In genomic region chr2:39120771-39121522, GRCh38 we compare ENCODE assay signal across 8 cellular contexts.
DNase-seq lines count a peak whose midpoint lies in the region; ATAC-seq and TF ChIP-seq lines count a peak whose summit lies in the region.

Gene SOS1 (minus strand): TSS chr2:39121051. CDS start chr2:39120422, 629 bp downstream.

- DNase-seq in AG10803 (ENCODE audit: low read depth): peak; percentile 90
- peak; percentile 79 to 93 for DNase-seq in NCI-H446 (lab: John Stamatoyannopoulos, UW)
- peak; percentile 78 for DNase-seq in activated CD4-positive, CD25-positive, alpha-beta regulatory T cell treated with anti-CD3 and anti-CD28 coated beads, Interleukin-2, amount 50 U/mL, for 16 hours (ENCODE audit: low read depth, low spot score)
- peak; percentile 90 for DNase-seq in central memory CD4-positive, alpha-beta T cell
- peak; percentile 92 for DNase-seq in inferior parietal cortex (ENCODE audit: extremely low spot score)
- DNase-seq in stimulated activated CD4-positive, alpha-beta T cell treated with anti-CD3 and anti-CD28 coated beads, Interleukin-12 subunit alpha, Interleukin-12 subunit beta, amount 100 ng/mL, for 24 hours (ENCODE audit: low read depth in 2 of 2): peak; percentile 89 to 92

- TF ChIP-seq CTCF in AG10803 (conservative IDR thresholded peaks at IDR 0.05; ENCODE audit: low read length): no peak

- ATAC-seq in GM19043 (IDR thresholded peaks at IDR 0.05; ENCODE audit: low read depth, unreplicated experiment): peak; percentile 42
- ATAC-seq in HG03354 (IDR thresholded peaks at IDR 0.05; ENCODE audit: poor library complexity, severe bottlenecking, unreplicated experiment): peak; percentile 50

- peak within 1 kb of the TSS; percentile 83 for H3K4me3 ChIP-seq in AG10803 (ENCODE audit: low read length)

Comparison
In these comparisons a context has a peak if more than half of its experiments do, and no peak if none do; other contexts are left out.
1. Peak in every context shown above with its lines: DNase-seq, ATAC-seq and H3K4me3 ChIP-seq.